13 cellular contexts compared by ENCODE assay signal in the genomic region with DNA sequence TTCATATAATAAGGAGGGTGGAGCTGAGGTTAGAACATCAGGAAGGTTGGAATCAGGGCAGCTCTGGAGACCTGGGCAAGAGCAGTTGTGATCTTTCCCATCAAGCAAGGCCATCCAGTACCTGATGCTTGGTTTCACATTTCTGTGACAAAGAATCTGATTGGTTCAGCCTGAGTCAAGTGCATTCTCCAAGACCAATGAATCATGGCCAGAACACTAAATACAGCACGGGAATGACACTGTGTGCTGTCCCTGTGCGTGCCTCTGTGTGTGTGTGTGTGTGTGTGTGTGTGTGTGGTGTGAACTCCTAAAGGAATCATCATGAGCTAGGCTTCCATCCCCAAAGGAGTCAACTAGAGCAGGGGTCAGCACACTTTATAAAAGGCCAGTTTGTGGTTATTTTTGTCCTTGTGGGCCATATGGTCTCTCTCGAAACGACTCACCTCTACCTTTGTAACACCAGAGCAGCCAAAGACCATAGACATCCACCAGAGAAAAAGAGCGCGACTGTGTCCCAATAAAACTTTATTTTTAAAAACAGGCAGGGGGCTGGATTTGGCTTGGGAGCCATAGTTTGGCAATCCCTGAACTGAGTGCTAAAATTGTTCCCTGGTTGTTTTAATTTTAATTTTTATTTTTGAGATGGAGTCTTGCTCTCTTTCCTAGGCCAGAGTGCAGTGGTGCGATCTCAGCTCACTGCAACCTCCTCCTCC.
DNase-seq lines count a peak whose midpoint lies in the region; ATAC-seq and TF ChIP-seq lines count a peak whose summit lies in the region.
"Had no signal": no experiment of that assay in that cellular context is flagged by ENCODE, and none has a peak within 500 bp of the region (broad histone marks: within the 10 kb centered on the region; RNA-seq: fewer than 3 reads in every experiment).

No MANE protein-coding gene starts in this region.

- WGBS in spleen, 5 donors = 80 to 92% (median 85%) methylated on average over 7 of the region's 7 CpGs
- 86% methylated on average over 7 of the region's 7 CpGs for WGBS in right cardiac atrium

- TF ChIP-seq CTCF in epithelial cell of esophagus (IDR thresholded peaks at IDR 0.05; ENCODE audit: insufficient read depth, low read depth, low read length, missing control alignments) (no peak), spleen (IDR thresholded peaks at IDR 0.05 in 8 of 11, conservative IDR thresholded peaks at IDR 0.05 in 3 of 11) (no peak), left ventricle myocardium inferior (IDR thresholded peaks at IDR 0.05; ENCODE audit: borderline replicate concordance) (no peak)

- TF ChIP-seq POLR2A in spleen (IDR thresholded peaks at IDR 0.05) = no peak

- H3K27me3 ChIP-seq in spleen (replicated peaks in 1 of 7) = peaks cover 3 to 50% (median 30%) of the 10 kb centered on the region in 7 donors
- peaks cover 51% of the 10 kb centered on the region for H3K27me3 ChIP-seq in left ventricle myocardium inferior (ENCODE audit: low read depth)
- H3K27me3 ChIP-seq in right cardiac atrium (ENCODE audit: control insufficient read depth, insufficient read depth) = no peaks in the 10 kb centered on the region

- H3K36me3 ChIP-seq in spleen = no peaks in the 10 kb centered on the region
- no peaks in the 10 kb centered on the region for H3K36me3 ChIP-seq in left ventricle myocardium inferior
- H3K36me3 ChIP-seq: ascending aorta had no signal

- ATAC-seq in left cardiac atrium (no peak), right cardiac atrium (no peak)

- peaks cover 5 to 17% (median 12%) of the 10 kb centered on the region in 6 donors for H3K4me1 ChIP-seq in spleen
- H3K4me1 ChIP-seq in left ventricle myocardium inferior = peaks cover 17% of the 10 kb centered on the region
- H3K4me1 ChIP-seq in right cardiac atrium (ENCODE audit: control insufficient read depth, insufficient read depth, low read length) = no peaks in the 10 kb centered on the region

- H3K9me3 ChIP-seq in spleen (no peaks in the 10 kb centered on the region), left ventricle myocardium inferior (replicated peaks) (no peaks in the 10 kb centered on the region), right cardiac atrium (ENCODE audit: control insufficient read depth, low read length) (no peaks in the 10 kb centered on the region)
- H3K9me3 ChIP-seq: ascending aorta had no signal

- DNase-seq in cardiac septum (ENCODE audit: low spot score) = peak; percentile 27
- DNase-seq in left cardiac atrium = no peak
- DNase-seq in NCI-H2196 (lab: John Stamatoyannopoulos, UW; ENCODE audit: unreplicated experiment) = peak; percentile 61
- peak; percentile 31 for DNase-seq in epithelial cell of esophagus (ENCODE audit: low read depth)
- peak; percentile 10 for DNase-seq in spleen
- no peak for DNase-seq in left ventricle myocardium inferior
- no peak for DNase-seq in right cardiac atrium
- no peak for DNase-seq in T-helper 9 cell
- DNase-seq: activated CD4-positive, alpha-beta T cell treated with anti-CD3 and anti-CD28 coated beads, Interleukin-2, amount 10 ng/mL, durations not matched to agents 24 days and 14 days; GOT3; NCI-H1694 treated with DMSO at 0.1 percent for 48 hours; stimulated activated CD4-positive, alpha-beta T cell treated with anti-CD3 and anti-CD28 coated beads, Interleukin-4, amount 100 ng/mL, for 1 hour had no signal

- H3K4me3 ChIP-seq in epithelial cell of esophagus (ENCODE audit: low read length) (no peak overlapping the region), spleen (no peak overlapping the region), left ventricle myocardium inferior (no peak overlapping the region), right cardiac atrium (ENCODE audit: low read length) (no peak overlapping the region)
- H3K4me3 ChIP-seq: ascending aorta had no signal

- intact Hi-C loops in cardiac septum (cut with DNase I) = no loop called here
- intact Hi-C loops in left cardiac atrium (cut with DNase I) = loop anchor here in 1 of 2 donors (10.0 kb wide), 1 partner anchor 109 kb away; no protein-coding TSS in a partner anchor
- intact Hi-C loops in spleen (cut with DNase I; ENCODE audit: low total_unique reads) = no loop called here
- intact Hi-C loops in left ventricle myocardium inferior (cut with micrococcal nuclease) = no loop called here
- intact Hi-C loops in right cardiac atrium (cut with DNase I) = no loop called here

- H3K27ac ChIP-seq in spleen = no peak overlapping the region
- H3K27ac ChIP-seq in left ventricle myocardium inferior (replicated peaks) = no peak overlapping the region
- no peak overlapping the region for H3K27ac ChIP-seq in right cardiac atrium (ENCODE audit: low read length)
- H3K27ac ChIP-seq: ascending aorta had no signal

Comparison
In these comparisons a context has a peak if more than half of its experiments do, and no peak if none do; other contexts are left out.
1. DNase-seq: peak in cardiac septum (single experiment), NCI-H2196 (single experiment), epithelial cell of esophagus (single experiment) and spleen (single experiment); none in left cardiac atrium (single experiment), left ventricle myocardium inferior (single experiment), right cardiac atrium (0 of 3) and T-helper 9 cell (single experiment).